1 cellular context compared by ENCODE assay signal in genomic region chr9:136441681-136442245, GRCh38.
TF ChIP-seq lines count a peak whose summit lies in the region.

No MANE protein-coding gene starts in this region.

TF ChIP-seq in HepG2, 621 proteins besides CTCF, POLR2A, EP300 and RAD21 (continued from another document and continues in another):
- TF ChIP-seq, protein P1, sequence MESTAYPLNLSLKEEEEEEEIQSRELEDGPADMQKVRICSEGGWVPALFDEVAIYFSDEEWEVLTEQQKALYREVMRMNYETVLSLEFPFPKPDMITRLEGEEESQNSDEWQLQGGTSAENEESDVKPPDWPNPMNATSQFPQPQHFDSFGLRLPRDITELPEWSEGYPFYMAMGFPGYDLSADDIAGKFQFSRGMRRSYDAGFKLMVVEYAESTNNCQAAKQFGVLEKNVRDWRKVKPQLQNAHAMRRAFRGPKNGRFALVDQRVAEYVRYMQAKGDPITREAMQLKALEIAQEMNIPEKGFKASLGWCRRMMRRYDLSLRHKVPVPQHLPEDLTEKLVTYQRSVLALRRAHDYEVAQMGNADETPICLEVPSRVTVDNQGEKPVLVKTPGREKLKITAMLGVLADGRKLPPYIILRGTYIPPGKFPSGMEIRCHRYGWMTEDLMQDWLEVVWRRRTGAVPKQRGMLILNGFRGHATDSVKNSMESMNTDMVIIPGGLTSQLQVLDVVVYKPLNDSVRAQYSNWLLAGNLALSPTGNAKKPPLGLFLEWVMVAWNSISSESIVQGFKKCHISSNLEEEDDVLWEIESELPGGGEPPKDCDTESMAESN (CRISPR knock-in tag; conservative IDR thresholded peaks at IDR 0.05): peak; percentile 55; the same call in 1 of the 2 replicates
- no peak for TF ChIP-seq HIC2 (CRISPR knock-in tag; IDR thresholded peaks at IDR 0.05; ENCODE audit: low read depth)
- peak; percentile 82 for TF ChIP-seq HNF4A (CRISPR knock-in tag; IDR thresholded peaks at IDR 0.05)
- no peak for TF ChIP-seq FOXA1 (IDR thresholded peaks at IDR 0.05)
- peak; percentile 24; the same call in 1 of the 2 replicates for TF ChIP-seq FOXA1 (CRISPR knock-in tag; IDR thresholded peaks at IDR 0.05)
- TF ChIP-seq ARNTL (CRISPR knock-in tag; IDR thresholded peaks at IDR 0.05): 0 out of 2 replicates have a peak, but pooled peaks have one; percentile 26
- no peak for TF ChIP-seq HDAC2 (CRISPR knock-in tag; IDR thresholded peaks at IDR 0.05)
- TF ChIP-seq NR2F2 (IDR thresholded peaks at IDR 0.05; ENCODE audit: borderline replicate concordance, low read depth): no peak
- TF ChIP-seq PCBP1 (IDR thresholded peaks at IDR 0.05; ENCODE audit: borderline replicate concordance, low read depth, low read length): no peak
- TF ChIP-seq MBNL3 (CRISPR knock-in tag; conservative IDR thresholded peaks at IDR 0.05): no peak
- TF ChIP-seq, protein P2, sequence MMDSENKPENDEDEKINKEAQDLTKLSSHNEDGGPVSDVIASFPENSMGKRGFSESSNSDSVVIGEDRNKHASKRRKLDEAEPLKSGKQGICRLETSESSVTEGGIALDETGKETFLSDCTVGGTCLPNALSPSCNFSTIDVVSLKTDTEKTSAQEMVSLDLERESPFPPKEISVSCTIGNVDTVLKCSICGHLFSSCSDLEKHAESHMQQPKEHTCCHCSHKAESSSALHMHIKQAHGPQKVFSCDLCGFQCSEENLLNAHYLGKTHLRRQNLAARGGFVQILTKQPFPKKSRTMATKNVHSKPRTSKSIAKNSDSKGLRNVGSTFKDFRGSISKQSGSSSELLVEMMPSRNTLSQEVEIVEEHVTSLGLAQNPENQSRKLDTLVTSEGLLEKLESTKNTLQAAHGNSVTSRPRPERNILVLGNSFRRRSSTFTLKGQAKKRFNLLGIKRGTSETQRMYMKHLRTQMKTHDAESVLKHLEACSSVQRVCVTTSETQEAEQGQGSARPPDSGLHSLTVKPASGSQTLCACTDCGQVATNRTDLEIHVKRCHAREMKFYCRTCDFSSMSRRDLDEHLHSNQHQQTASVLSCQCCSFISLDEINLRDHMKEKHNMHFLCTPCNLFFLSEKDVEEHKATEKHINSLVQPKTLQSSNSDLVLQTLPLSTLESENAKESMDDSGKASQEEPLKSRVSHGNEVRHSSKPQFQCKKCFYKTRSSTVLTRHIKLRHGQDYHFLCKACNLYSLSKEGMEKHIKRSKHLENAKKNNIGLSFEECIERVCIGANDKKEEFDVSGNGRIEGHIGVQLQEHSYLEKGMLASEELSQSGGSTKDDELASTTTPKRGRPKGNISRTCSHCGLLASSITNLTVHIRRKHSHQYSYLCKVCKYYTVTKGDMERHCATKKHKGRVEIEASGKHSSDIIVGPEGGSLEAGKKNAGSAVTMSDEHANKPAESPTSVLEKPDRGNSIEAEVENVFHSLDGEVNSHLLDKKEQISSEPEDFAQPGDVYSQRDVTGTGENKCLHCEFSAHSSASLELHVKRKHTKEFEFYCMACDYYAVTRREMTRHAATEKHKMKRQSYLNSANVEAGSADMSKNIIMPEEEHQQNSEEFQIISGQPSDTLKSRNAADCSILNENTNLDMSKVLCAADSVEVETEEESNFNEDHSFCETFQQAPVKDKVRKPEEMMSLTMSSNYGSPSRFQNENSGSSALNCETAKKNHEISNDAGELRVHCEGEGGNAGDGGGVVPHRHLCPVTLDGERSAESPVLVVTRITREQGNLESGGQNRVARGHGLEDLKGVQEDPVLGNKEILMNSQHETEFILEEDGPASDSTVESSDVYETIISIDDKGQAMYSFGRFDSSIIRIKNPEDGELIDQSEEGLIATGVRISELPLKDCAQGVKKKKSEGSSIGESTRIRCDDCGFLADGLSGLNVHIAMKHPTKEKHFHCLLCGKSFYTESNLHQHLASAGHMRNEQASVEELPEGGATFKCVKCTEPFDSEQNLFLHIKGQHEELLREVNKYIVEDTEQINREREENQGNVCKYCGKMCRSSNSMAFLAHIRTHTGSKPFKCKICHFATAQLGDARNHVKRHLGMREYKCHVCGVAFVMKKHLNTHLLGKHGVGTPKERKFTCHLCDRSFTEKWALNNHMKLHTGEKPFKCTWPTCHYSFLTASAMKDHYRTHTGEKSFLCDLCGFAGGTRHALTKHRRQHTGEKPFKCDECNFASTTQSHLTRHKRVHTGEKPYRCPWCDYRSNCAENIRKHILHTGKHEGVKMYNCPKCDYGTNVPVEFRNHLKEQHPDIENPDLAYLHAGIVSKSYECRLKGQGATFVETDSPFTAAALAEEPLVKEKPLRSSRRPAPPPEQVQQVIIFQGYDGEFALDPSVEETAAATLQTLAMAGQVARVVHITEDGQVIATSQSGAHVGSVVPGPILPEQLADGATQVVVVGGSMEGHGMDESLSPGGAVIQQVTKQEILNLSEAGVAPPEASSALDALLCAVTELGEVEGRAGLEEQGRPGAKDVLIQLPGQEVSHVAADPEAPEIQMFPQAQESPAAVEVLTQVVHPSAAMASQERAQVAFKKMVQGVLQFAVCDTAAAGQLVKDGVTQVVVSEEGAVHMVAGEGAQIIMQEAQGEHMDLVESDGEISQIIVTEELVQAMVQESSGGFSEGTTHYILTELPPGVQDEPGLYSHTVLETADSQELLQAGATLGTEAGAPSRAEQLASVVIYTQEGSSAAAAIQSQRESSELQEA (CRISPR knock-in tag; IDR thresholded peaks at IDR 0.05; ENCODE audit: not compliant biosample characterization): peak; percentile 38
- TF ChIP-seq, protein P3, sequence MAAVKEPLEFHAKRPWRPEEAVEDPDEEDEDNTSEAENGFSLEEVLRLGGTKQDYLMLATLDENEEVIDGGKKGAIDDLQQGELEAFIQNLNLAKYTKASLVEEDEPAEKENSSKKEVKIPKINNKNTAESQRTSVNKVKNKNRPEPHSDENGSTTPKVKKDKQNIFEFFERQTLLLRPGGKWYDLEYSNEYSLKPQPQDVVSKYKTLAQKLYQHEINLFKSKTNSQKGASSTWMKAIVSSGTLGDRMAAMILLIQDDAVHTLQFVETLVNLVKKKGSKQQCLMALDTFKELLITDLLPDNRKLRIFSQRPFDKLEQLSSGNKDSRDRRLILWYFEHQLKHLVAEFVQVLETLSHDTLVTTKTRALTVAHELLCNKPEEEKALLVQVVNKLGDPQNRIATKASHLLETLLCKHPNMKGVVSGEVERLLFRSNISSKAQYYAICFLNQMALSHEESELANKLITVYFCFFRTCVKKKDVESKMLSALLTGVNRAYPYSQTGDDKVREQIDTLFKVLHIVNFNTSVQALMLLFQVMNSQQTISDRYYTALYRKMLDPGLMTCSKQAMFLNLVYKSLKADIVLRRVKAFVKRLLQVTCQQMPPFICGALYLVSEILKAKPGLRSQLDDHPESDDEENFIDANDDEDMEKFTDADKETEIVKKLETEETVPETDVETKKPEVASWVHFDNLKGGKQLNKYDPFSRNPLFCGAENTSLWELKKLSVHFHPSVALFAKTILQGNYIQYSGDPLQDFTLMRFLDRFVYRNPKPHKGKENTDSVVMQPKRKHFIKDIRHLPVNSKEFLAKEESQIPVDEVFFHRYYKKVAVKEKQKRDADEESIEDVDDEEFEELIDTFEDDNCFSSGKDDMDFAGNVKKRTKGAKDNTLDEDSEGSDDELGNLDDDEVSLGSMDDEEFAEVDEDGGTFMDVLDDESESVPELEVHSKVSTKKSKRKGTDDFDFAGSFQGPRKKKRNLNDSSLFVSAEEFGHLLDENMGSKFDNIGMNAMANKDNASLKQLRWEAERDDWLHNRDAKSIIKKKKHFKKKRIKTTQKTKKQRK (IDR thresholded peaks at IDR 0.05; ENCODE audit: low read length): no peak
- TF ChIP-seq ZBTB7A (CRISPR knock-in tag; IDR thresholded peaks at IDR 0.05): no peak
- TF ChIP-seq ZNF552 (CRISPR knock-in tag; IDR thresholded peaks at IDR 0.05; ENCODE audit: borderline replicate concordance): no peak
- TF ChIP-seq, protein P4, sequence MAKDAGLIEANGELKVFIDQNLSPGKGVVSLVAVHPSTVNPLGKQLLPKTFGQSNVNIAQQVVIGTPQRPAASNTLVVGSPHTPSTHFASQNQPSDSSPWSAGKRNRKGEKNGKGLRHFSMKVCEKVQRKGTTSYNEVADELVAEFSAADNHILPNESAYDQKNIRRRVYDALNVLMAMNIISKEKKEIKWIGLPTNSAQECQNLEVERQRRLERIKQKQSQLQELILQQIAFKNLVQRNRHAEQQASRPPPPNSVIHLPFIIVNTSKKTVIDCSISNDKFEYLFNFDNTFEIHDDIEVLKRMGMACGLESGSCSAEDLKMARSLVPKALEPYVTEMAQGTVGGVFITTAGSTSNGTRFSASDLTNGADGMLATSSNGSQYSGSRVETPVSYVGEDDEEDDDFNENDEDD (CRISPR knock-in tag; IDR thresholded peaks at IDR 0.05; ENCODE audit: borderline replicate concordance): no peak
- TF ChIP-seq, protein P5, sequence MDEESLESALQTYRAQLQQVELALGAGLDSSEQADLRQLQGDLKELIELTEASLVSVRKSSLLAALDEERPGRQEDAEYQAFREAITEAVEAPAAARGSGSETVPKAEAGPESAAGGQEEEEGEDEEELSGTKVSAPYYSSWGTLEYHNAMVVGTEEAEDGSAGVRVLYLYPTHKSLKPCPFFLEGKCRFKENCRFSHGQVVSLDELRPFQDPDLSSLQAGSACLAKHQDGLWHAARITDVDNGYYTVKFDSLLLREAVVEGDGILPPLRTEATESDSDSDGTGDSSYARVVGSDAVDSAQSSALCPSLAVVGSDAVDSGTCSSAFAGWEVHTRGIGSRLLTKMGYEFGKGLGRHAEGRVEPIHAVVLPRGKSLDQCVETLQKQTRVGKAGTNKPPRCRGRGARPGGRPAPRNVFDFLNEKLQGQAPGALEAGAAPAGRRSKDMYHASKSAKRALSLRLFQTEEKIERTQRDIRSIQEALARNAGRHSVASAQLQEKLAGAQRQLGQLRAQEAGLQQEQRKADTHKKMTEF (CRISPR knock-in tag; IDR thresholded peaks at IDR 0.05): peak; percentile 26; the same call in 1 of the 2 replicates
- TF ChIP-seq ARID5B (CRISPR knock-in tag; IDR thresholded peaks at IDR 0.05): no peak; the same call in 1 of the 2 replicates
- TF ChIP-seq DPF2 (CRISPR knock-in tag; IDR thresholded peaks at IDR 0.05; ENCODE audit: borderline replicate concordance, low read depth): no peak
- TF ChIP-seq ZBTB7B (CRISPR knock-in tag; IDR thresholded peaks at IDR 0.05): no peak
- TF ChIP-seq, protein P6, sequence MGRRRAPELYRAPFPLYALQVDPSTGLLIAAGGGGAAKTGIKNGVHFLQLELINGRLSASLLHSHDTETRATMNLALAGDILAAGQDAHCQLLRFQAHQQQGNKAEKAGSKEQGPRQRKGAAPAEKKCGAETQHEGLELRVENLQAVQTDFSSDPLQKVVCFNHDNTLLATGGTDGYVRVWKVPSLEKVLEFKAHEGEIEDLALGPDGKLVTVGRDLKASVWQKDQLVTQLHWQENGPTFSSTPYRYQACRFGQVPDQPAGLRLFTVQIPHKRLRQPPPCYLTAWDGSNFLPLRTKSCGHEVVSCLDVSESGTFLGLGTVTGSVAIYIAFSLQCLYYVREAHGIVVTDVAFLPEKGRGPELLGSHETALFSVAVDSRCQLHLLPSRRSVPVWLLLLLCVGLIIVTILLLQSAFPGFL (CRISPR knock-in tag; IDR thresholded peaks at IDR 0.05): no peak
- no peak for TF ChIP-seq TCF7 (IDR thresholded peaks at IDR 0.05; ENCODE audit: low read depth)
- no peak for TF ChIP-seq PRPF4 (IDR thresholded peaks at IDR 0.05; ENCODE audit: low read depth, low read length, poor library complexity, severe bottlenecking)
- TF ChIP-seq YEATS2 (CRISPR knock-in tag; IDR thresholded peaks at IDR 0.05; ENCODE audit: borderline replicate concordance): peak; percentile 19; the same call in 1 of the 2 replicates
- TF ChIP-seq ZNF414 (CRISPR knock-in tag; IDR thresholded peaks at IDR 0.05): 0 out of 2 replicates have a peak, but pooled peaks have one; percentile 19
- TF ChIP-seq HES4 (CRISPR knock-in tag; IDR thresholded peaks at IDR 0.05; ENCODE audit: borderline replicate concordance): no peak
- TF ChIP-seq CEBPG (CRISPR knock-in tag; IDR thresholded peaks at IDR 0.05): 0 out of 2 replicates have a peak, but pooled peaks have one; percentile 6
- TF ChIP-seq DBP (CRISPR knock-in tag; IDR thresholded peaks at IDR 0.05; ENCODE audit: not compliant biosample characterization): no peak
